ENCODE assay signal across 8 cellular contexts in genomic region chr19:2167896-2168618, GRCh38. TPM values are rescaled to one million over a fixed set of nuclear protein-coding genes. Genes with fewer than 3 reads are reported as not detected.
DNase-seq lines count a peak whose midpoint lies in the region; ATAC-seq lines count a peak whose summit lies in the region.

No MANE protein-coding gene starts in this region.

- peak overlapping the region; percentile 94 for H3K27ac Mint-ChIP-seq in activated T-helper 17 cell treated with anti-CD3 and anti-CD28 coated beads, Interleukin-2, amount 50 U/mL, for 72 hours
- H3K27ac Mint-ChIP-seq in stimulated activated effector memory CD8-positive, alpha-beta T cell treated with anti-CD3 and anti-CD28 coated beads, Interleukin-12 subunit alpha, Interleukin-12 subunit beta, amount 100 ng/mL, for 72 hours: peak overlapping the region; percentile 95

- intact Hi-C loops in left ventricle myocardium superior (cut with micrococcal nuclease): no loop called here

- ATAC-seq in GM18520 (IDR thresholded peaks at IDR 0.05; ENCODE audit: unreplicated experiment): peak; percentile 21
- no peak for ATAC-seq in activated T-helper 17 cell treated with anti-CD3 and anti-CD28 coated beads, Interleukin-2, amount 50 U/mL, for 72 hours (replicated peaks)
- peak; percentile 63 for ATAC-seq in left ventricle myocardium superior
- ATAC-seq in stimulated activated effector memory CD8-positive, alpha-beta T cell treated with anti-CD3 and anti-CD28 coated beads, Interleukin-12 subunit alpha, Interleukin-12 subunit beta, amount 100 ng/mL, for 72 hours: no peak

- H3K36me3 Mint-ChIP-seq in activated T-helper 17 cell treated with anti-CD3 and anti-CD28 coated beads, Interleukin-2, amount 50 U/mL, for 72 hours (ENCODE audit: low read depth): peaks cover 65% of the 10 kb centered on the region
- H3K36me3 Mint-ChIP-seq in stimulated activated effector memory CD8-positive, alpha-beta T cell treated with anti-CD3 and anti-CD28 coated beads, Interleukin-12 subunit alpha, Interleukin-12 subunit beta, amount 100 ng/mL, for 72 hours: peaks cover 79% of the 10 kb centered on the region

- DNase-seq in HK-2 (ENCODE audit: unreplicated experiment) (peak; percentile 38), left ventricle myocardium superior (peak; percentile 86), RPMI8226 (no peak), NCI-H1417 treated with DMSO at 0.1 percent for 48 hours (lab: John Stamatoyannopoulos, UW) (no peak), NCI-H748 treated with DMSO at 0.1 percent for 48 hours (lab: John Stamatoyannopoulos, UW) (no peak)
- DNase-seq in stimulated activated effector memory CD8-positive, alpha-beta T cell treated with anti-CD3 and anti-CD28 coated beads, Interleukin-12 subunit alpha, Interleukin-12 subunit beta, amount 100 ng/mL, for 72 hours (ENCODE audit: low spot score in 2 of 2): peak in 1 of 2 donors; percentile 58

- peak overlapping the region; percentile 94 for H3K4me3 Mint-ChIP-seq in activated T-helper 17 cell treated with anti-CD3 and anti-CD28 coated beads, Interleukin-2, amount 50 U/mL, for 72 hours
- H3K4me3 Mint-ChIP-seq in stimulated activated effector memory CD8-positive, alpha-beta T cell treated with anti-CD3 and anti-CD28 coated beads, Interleukin-12 subunit alpha, Interleukin-12 subunit beta, amount 100 ng/mL, for 72 hours: peak overlapping the region; percentile 90

- H3K27me3 Mint-ChIP-seq in activated T-helper 17 cell treated with anti-CD3 and anti-CD28 coated beads, Interleukin-2, amount 50 U/mL, for 72 hours: no peaks in the 10 kb centered on the region

- H3K4me1 Mint-ChIP-seq in activated T-helper 17 cell treated with anti-CD3 and anti-CD28 coated beads, Interleukin-2, amount 50 U/mL, for 72 hours: peaks cover 32% of the 10 kb centered on the region
- peaks cover 62% of the 10 kb centered on the region for H3K4me1 Mint-ChIP-seq in stimulated activated effector memory CD8-positive, alpha-beta T cell treated with anti-CD3 and anti-CD28 coated beads, Interleukin-12 subunit alpha, Interleukin-12 subunit beta, amount 100 ng/mL, for 72 hours

- no peaks in the 10 kb centered on the region for H3K9me3 Mint-ChIP-seq in activated T-helper 17 cell treated with anti-CD3 and anti-CD28 coated beads, Interleukin-2, amount 50 U/mL, for 72 hours
- H3K9me3 Mint-ChIP-seq in stimulated activated effector memory CD8-positive, alpha-beta T cell treated with anti-CD3 and anti-CD28 coated beads, Interleukin-12 subunit alpha, Interleukin-12 subunit beta, amount 100 ng/mL, for 72 hours: no peaks in the 10 kb centered on the region

RNA-seq across cellular contexts. Expression of gene DOT1L, which starts 4.3 kb away (rescaled TPM):
- total RNA-seq in activated T-helper 17 cell treated with anti-CD3 and anti-CD28 coated beads, Interleukin-2, amount 50 U/mL, for 72 hours: 100 to 1,000 TPM in 1 of 2 donors, 10 to 100 TPM in 1; 76.6 to 114 TPM
- 11.9 TPM for total RNA-seq in left ventricle myocardium superior

RNA-seq across cellular contexts. Expression of gene AP3D1, which starts 16.7 kb away (rescaled TPM):
- 100 to 1,000 TPM in 1 of 2 donors, 10 to 100 TPM in 1; 83.6 to 108 TPM for total RNA-seq in activated T-helper 17 cell treated with anti-CD3 and anti-CD28 coated beads, Interleukin-2, amount 50 U/mL, for 72 hours
- total RNA-seq in left ventricle myocardium superior: 78.2 TPM

Comparison
In these comparisons a context has a peak if more than half of its experiments do, and no peak if none do; other contexts are left out.
1. ATAC-seq: peak in GM18520 (single experiment) and left ventricle myocardium superior (single experiment); none in activated T-helper 17 cell treated with anti-CD3 and anti-CD28 coated beads, Interleukin-2, amount 50 U/mL, for 72 hours (single experiment) and stimulated activated effector memory CD8-positive, alpha-beta T cell treated with anti-CD3 and anti-CD28 coated beads, Interleukin-12 subunit alpha, Interleukin-12 subunit beta, amount 100 ng/mL, for 72 hours (single experiment).
2. DNase-seq: peak in HK-2 (single experiment) and left ventricle myocardium superior (single experiment); none in RPMI8226 (single experiment), NCI-H1417 treated with DMSO at 0.1 percent for 48 hours (single experiment) and NCI-H748 treated with DMSO at 0.1 percent for 48 hours (single experiment).